1 cellular context compared by ENCODE assay signal in genomic region chr9:36190388-36191289, GRCh38.
TF ChIP-seq lines count a peak whose summit lies in the region.

A gene with protein sequence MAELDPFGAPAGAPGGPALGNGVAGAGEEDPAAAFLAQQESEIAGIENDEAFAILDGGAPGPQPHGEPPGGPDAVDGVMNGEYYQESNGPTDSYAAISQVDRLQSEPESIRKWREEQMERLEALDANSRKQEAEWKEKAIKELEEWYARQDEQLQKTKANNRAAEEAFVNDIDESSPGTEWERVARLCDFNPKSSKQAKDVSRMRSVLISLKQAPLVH (plus strand): TSS chr9:36190921. CDS start chr9:36191057, 136 bp downstream.

TF ChIP-seq in K562, 482 proteins besides CTCF, POLR2A, EP300 and RAD21 (continued from another document and continues in another):
- TF ChIP-seq YY1 (IDR thresholded peaks at IDR 0.05; ENCODE audit: borderline replicate concordance in 1 of 3, control insufficient read depth in 1 of 3, extremely low read depth in 1 of 3, insufficient read depth in 3 of 3, insufficient read length in 1 of 3, insufficient replicate concordance in 2 of 3, low read depth in 1 of 3, low read length in 2 of 3), result peak in 2 of 3 experiments; percentile 8 to 50
- peak; percentile 77 for TF ChIP-seq EP400 (IDR thresholded peaks at IDR 0.05)
- TF ChIP-seq SPI1 (IDR thresholded peaks at IDR 0.05; ENCODE audit: borderline replicate concordance, low read depth, low read length), result peak; percentile 61; the same call in 1 of the 2 replicates
- TF ChIP-seq ZNF551 (CRISPR knock-in tag; IDR thresholded peaks at IDR 0.05), result no peak
- TF ChIP-seq MAFK (IDR thresholded peaks at IDR 0.05; ENCODE audit: low read length), result no peak
- TF ChIP-seq STAT5B (CRISPR knock-in tag; IDR thresholded peaks at IDR 0.05), result no peak
- TF ChIP-seq ZKSCAN1 (IDR thresholded peaks at IDR 0.05; ENCODE audit: low read depth, low read length), result 0 out of 2 replicates have a peak, but pooled peaks have one; percentile 32
- no peak for TF ChIP-seq SP2 (IDR thresholded peaks at IDR 0.05; ENCODE audit: extremely low read depth, low read depth, low read length, poor library complexity, severe bottlenecking)
- peak; percentile 73 for TF ChIP-seq PML (IDR thresholded peaks at IDR 0.05; ENCODE audit: low read length)
- TF ChIP-seq ZFX (CRISPR knock-in tag; IDR thresholded peaks at IDR 0.05), result peak; percentile 72
- TF ChIP-seq, protein P1, sequence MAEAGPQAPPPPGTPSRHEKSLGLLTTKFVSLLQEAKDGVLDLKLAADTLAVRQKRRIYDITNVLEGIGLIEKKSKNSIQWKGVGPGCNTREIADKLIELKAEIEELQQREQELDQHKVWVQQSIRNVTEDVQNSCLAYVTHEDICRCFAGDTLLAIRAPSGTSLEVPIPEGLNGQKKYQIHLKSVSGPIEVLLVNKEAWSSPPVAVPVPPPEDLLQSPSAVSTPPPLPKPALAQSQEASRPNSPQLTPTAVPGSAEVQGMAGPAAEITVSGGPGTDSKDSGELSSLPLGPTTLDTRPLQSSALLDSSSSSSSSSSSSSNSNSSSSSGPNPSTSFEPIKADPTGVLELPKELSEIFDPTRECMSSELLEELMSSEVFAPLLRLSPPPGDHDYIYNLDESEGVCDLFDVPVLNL (CRISPR knock-in tag; IDR thresholded peaks at IDR 0.05; ENCODE audit: low read depth), result no peak
- no peak for TF ChIP-seq KLF6 (CRISPR knock-in tag; IDR thresholded peaks at IDR 0.05; ENCODE audit: borderline replicate concordance)
- TF ChIP-seq GABPB1 (CRISPR knock-in tag; IDR thresholded peaks at IDR 0.05), result peak; percentile 83; the same call in 1 of the 2 replicates
- no peak for TF ChIP-seq BRCA1 (IDR thresholded peaks at IDR 0.05)
- no peak for TF ChIP-seq BRCA1 (CRISPR knock-in tag; IDR thresholded peaks at IDR 0.05)
- TF ChIP-seq XRCC4 (IDR thresholded peaks at IDR 0.05; ENCODE audit: extremely low read depth, insufficient read depth, insufficient read length), result no peak
- TF ChIP-seq, protein P2, sequence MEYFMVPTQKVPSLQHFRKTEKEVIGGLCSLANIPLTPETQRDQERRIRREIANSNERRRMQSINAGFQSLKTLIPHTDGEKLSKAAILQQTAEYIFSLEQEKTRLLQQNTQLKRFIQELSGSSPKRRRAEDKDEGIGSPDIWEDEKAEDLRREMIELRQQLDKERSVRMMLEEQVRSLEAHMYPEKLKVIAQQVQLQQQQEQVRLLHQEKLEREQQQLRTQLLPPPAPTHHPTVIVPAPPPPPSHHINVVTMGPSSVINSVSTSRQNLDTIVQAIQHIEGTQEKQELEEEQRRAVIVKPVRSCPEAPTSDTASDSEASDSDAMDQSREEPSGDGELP (CRISPR knock-in tag; IDR thresholded peaks at IDR 0.05; ENCODE audit: borderline replicate concordance), result 0 out of 2 replicates have a peak, but pooled peaks have one; percentile 9
- no peak for TF ChIP-seq ZNF41 (CRISPR knock-in tag; conservative IDR thresholded peaks at IDR 0.05)
- no peak for TF ChIP-seq IRF2 (CRISPR knock-in tag; IDR thresholded peaks at IDR 0.05)
- peak; percentile 37; the same call in 1 of the 2 replicates for TF ChIP-seq GATAD2A (IDR thresholded peaks at IDR 0.05)
- no peak for TF ChIP-seq ZNF707 (CRISPR knock-in tag; conservative IDR thresholded peaks at IDR 0.05)
- no peak for TF ChIP-seq EZH2 (IDR thresholded peaks at IDR 0.05; ENCODE audit: borderline replicate concordance, low read depth, low read length)
- TF ChIP-seq TOE1 (IDR thresholded peaks at IDR 0.05; ENCODE audit: borderline replicate concordance), result peak; percentile 97
- no peak for TF ChIP-seq TOE1 (CRISPR knock-in tag; IDR thresholded peaks at IDR 0.05; ENCODE audit: borderline replicate concordance, low read depth)
- TF ChIP-seq ARID3B (CRISPR knock-in tag; IDR thresholded peaks at IDR 0.05; ENCODE audit: borderline replicate concordance), result no peak
- TF ChIP-seq, protein P3, sequence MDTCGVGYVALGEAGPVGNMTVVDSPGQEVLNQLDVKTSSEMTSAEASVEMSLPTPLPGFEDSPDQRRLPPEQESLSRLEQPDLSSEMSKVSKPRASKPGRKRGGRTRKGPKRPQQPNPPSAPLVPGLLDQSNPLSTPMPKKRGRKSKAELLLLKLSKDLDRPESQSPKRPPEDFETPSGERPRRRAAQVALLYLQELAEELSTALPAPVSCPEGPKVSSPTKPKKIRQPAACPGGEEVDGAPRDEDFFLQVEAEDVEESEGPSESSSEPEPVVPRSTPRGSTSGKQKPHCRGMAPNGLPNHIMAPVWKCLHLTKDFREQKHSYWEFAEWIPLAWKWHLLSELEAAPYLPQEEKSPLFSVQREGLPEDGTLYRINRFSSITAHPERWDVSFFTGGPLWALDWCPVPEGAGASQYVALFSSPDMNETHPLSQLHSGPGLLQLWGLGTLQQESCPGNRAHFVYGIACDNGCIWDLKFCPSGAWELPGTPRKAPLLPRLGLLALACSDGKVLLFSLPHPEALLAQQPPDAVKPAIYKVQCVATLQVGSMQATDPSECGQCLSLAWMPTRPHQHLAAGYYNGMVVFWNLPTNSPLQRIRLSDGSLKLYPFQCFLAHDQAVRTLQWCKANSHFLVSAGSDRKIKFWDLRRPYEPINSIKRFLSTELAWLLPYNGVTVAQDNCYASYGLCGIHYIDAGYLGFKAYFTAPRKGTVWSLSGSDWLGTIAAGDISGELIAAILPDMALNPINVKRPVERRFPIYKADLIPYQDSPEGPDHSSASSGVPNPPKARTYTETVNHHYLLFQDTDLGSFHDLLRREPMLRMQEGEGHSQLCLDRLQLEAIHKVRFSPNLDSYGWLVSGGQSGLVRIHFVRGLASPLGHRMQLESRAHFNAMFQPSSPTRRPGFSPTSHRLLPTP (IDR thresholded peaks at IDR 0.05; ENCODE audit: borderline replicate concordance, extremely low read depth, insufficient read length), result no peak
- no peak for TF ChIP-seq SLC30A9 (CRISPR knock-in tag; IDR thresholded peaks at IDR 0.05)
- TF ChIP-seq PHB2 (IDR thresholded peaks at IDR 0.05; ENCODE audit: low read depth), result no peak
- no peak for TF ChIP-seq PHB (CRISPR knock-in tag; IDR thresholded peaks at IDR 0.05)
- no peak for TF ChIP-seq TEAD2 (tag; IDR thresholded peaks at IDR 0.05)
- no peak for TF ChIP-seq PTBP1 (IDR thresholded peaks at IDR 0.05; ENCODE audit: low read depth, low read length)
- no peak for TF ChIP-seq THAP7 (CRISPR knock-in tag; IDR thresholded peaks at IDR 0.05)
- TF ChIP-seq ESRRB (CRISPR knock-in tag; IDR thresholded peaks at IDR 0.05; ENCODE audit: borderline replicate concordance), result no peak
- no peak for TF ChIP-seq MCM2 (IDR thresholded peaks at IDR 0.05; ENCODE audit: low read depth)
- no peak for TF ChIP-seq MED1 (CRISPR knock-in tag; IDR thresholded peaks at IDR 0.05; ENCODE audit: borderline replicate concordance)
- TF ChIP-seq XRCC5 (IDR thresholded peaks at IDR 0.05; ENCODE audit: low read depth, low read length), result no peak
- TF ChIP-seq SMC3 (conservative IDR thresholded peaks at IDR 0.05; ENCODE audit: insufficient read depth, low read depth, low read length), result no peak
- TF ChIP-seq SIRT6 (IDR thresholded peaks at IDR 0.05; ENCODE audit: low read depth, low read length), result no peak
- no peak for TF ChIP-seq HMG20A (CRISPR knock-in tag; conservative IDR thresholded peaks at IDR 0.05)
- TF ChIP-seq ESRRA (IDR thresholded peaks at IDR 0.05; ENCODE audit: borderline replicate concordance, low read depth), result no peak
- TF ChIP-seq NCOR1 (IDR thresholded peaks at IDR 0.05), result no peak
- no peak for TF ChIP-seq NCOA4 (IDR thresholded peaks at IDR 0.05; ENCODE audit: partially characterized antibody)
- no peak for TF ChIP-seq OTX1 (CRISPR knock-in tag; IDR thresholded peaks at IDR 0.05)
- peak; percentile 93 for TF ChIP-seq ELF1 (tag; IDR thresholded peaks at IDR 0.05)
- TF ChIP-seq HINFP (tag; conservative IDR thresholded peaks at IDR 0.05; ENCODE audit: low read depth), result no peak
- no peak for TF ChIP-seq NR3C1 (CRISPR knock-in tag; IDR thresholded peaks at IDR 0.05)
- TF ChIP-seq, protein P4, sequence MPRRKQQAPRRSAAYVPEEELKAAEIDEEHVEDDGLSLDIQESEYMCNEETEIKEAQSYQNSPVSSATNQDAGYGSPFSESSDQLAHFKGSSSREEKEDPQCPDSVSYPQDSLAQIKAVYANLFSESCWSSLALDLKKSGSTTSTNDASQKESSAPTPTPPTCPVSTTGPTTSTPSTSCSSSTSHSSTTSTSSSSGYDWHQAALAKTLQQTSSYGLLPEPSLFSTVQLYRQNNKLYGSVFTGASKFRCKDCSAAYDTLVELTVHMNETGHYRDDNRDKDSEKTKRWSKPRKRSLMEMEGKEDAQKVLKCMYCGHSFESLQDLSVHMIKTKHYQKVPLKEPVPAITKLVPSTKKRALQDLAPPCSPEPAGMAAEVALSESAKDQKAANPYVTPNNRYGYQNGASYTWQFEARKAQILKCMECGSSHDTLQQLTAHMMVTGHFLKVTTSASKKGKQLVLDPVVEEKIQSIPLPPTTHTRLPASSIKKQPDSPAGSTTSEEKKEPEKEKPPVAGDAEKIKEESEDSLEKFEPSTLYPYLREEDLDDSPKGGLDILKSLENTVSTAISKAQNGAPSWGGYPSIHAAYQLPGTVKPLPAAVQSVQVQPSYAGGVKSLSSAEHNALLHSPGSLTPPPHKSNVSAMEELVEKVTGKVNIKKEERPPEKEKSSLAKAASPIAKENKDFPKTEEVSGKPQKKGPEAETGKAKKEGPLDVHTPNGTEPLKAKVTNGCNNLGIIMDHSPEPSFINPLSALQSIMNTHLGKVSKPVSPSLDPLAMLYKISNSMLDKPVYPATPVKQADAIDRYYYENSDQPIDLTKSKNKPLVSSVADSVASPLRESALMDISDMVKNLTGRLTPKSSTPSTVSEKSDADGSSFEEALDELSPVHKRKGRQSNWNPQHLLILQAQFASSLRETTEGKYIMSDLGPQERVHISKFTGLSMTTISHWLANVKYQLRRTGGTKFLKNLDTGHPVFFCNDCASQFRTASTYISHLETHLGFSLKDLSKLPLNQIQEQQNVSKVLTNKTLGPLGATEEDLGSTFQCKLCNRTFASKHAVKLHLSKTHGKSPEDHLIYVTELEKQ (CRISPR knock-in tag; IDR thresholded peaks at IDR 0.05), result no peak
- no peak for TF ChIP-seq CCNT2 (IDR thresholded peaks at IDR 0.05; ENCODE audit: borderline replicate concordance, extremely low read depth, insufficient read length, low read depth, low read length)
- no peak for TF ChIP-seq KAT2B (IDR thresholded peaks at IDR 0.05; ENCODE audit: low read depth, low read length)
- TF ChIP-seq GTF2E2 (tag; IDR thresholded peaks at IDR 0.05), result no peak
- no peak for TF ChIP-seq GTF2B (IDR thresholded peaks at IDR 0.05; ENCODE audit: extremely low read depth, insufficient read length)
- no peak for TF ChIP-seq U2AF2 (optimal IDR thresholded peaks at IDR 0.05; ENCODE audit: low read depth, low read length)
- no peak for TF ChIP-seq YBX1 (IDR thresholded peaks at IDR 0.05)
- TF ChIP-seq ZNF224 (CRISPR knock-in tag; IDR thresholded peaks at IDR 0.05), result no peak
- TF ChIP-seq ZNF24 (IDR thresholded peaks at IDR 0.05), result no peak
- TF ChIP-seq BRD9 (IDR thresholded peaks at IDR 0.05; ENCODE audit: low read depth, partially characterized antibody), result no peak
- no peak for TF ChIP-seq PREB (CRISPR knock-in tag; IDR thresholded peaks at IDR 0.05)
- peak; percentile 65 for TF ChIP-seq SMAD1 (IDR thresholded peaks at IDR 0.05; ENCODE audit: low read depth, low read length, partially characterized antibody)
- TF ChIP-seq CREM (IDR thresholded peaks at IDR 0.05; ENCODE audit: low read depth), result peak; percentile 35
- TF ChIP-seq TAF15 (IDR thresholded peaks at IDR 0.05; ENCODE audit: low read depth, low read length), result no peak
- TF ChIP-seq CBX2 (IDR thresholded peaks at IDR 0.05; ENCODE audit: insufficient read depth, low read length, poor library complexity, severe bottlenecking), result no peak
- TF ChIP-seq NR4A1 (CRISPR knock-in tag; IDR thresholded peaks at IDR 0.05), result no peak
- TF ChIP-seq NR4A1 (tag; IDR thresholded peaks at IDR 0.05), result no peak
- no peak for TF ChIP-seq ZNF431 (CRISPR knock-in tag; IDR thresholded peaks at IDR 0.05)
- TF ChIP-seq ILK (tag; IDR thresholded peaks at IDR 0.05; ENCODE audit: borderline replicate concordance, low read depth), result no peak
